In the genomic region with DNA sequence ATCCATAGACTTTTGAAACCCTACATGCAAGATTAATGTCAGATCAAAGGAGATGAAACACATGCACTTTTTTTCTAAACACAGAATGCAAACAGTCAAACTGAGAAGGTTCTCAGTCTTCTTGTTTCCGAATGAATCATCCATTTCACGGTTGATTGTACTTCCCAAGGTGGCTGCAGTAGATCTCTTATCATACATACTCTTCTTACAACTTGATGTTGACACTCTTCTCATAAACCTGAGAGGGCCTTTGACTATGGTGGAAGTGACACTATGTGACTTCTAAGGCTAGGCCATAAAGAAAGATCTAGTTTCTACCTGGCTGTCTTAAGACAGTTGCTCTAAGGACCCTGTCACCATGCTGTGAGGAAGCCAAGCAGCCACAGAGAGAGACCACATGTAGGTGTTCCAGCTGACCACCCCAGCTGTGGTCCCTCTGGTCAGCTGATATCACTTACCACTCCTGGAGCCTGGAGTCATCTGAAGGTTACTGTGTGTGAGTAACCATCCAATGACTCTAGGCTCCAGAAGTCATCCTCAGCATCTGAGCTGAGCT, we compare ENCODE assay signal across 11 cellular contexts.
DNase-seq lines count a peak whose midpoint lies in the region; ATAC-seq and TF ChIP-seq lines count a peak whose summit lies in the region.
"Had no signal": no experiment of that assay in that cellular context is flagged by ENCODE, and none has a peak within 500 bp of the region (broad histone marks: within the 10 kb centered on the region; RNA-seq: fewer than 3 reads in every experiment).

No MANE protein-coding gene starts in this region.

- DNase-seq in SK-N-SH (no peak), glomerular visceral epithelial cell (ENCODE audit: extremely low spot score) (peak; percentile 73), NCI-H524 (lab: John Stamatoyannopoulos, UW) (no peak), upper lobe of left lung (no peak), hippocampal formation (lab: John Stamatoyannopoulos, UW) (no peak)
- DNase-seq: WERI-Rb-1 had no signal

- no peak overlapping the region for H3K4me2 ChIP-seq in SK-N-SH

- CTCF ChIA-PET in SK-N-SH (lab: Yijun Ruan, JAX): no interaction called here

- TF ChIP-seq EP300 in SK-N-SH (IDR thresholded peaks at IDR 0.05; ENCODE audit: borderline replicate concordance in 1 of 2, low read depth in 1 of 2, low read length in 1 of 2): no peak
- no peak for TF ChIP-seq EP300 in upper lobe of left lung (IDR thresholded peaks at IDR 0.05)

- TF ChIP-seq CTCF in SK-N-SH (IDR thresholded peaks at IDR 0.05): no peak
- no peak for TF ChIP-seq CTCF in upper lobe of left lung (IDR thresholded peaks at IDR 0.05)

- no peaks in the 10 kb centered on the region for H3K79me2 ChIP-seq in SK-N-SH (ENCODE audit: insufficient read depth)

- peaks cover 8% of the 10 kb centered on the region for H3F3A ChIP-seq in SK-N-SH (replicated peaks; ENCODE audit: insufficient read depth)

- no peak overlapping the region for H2AFZ ChIP-seq in SK-N-SH (ENCODE audit: low read depth)

- no peaks in the 10 kb centered on the region for H4K20me1 ChIP-seq in SK-N-SH (ENCODE audit: insufficient read depth)

- no peak for TF ChIP-seq POLR2A in upper lobe of left lung (IDR thresholded peaks at IDR 0.05)

- no peak for TF ChIP-seq RAD21 in SK-N-SH (IDR thresholded peaks at IDR 0.05; ENCODE audit: low read length)

- WGBS in SK-N-SH (ENCODE audit: low lambda C conversion rate): 19% methylated on average over 2 of the region's 2 CpGs
- WGBS in upper lobe of left lung, 2 donors: 35 to 80% methylated on average over 2 of the region's 2 CpGs

- POLR2A ChIA-PET in SK-N-SH (lab: Yijun Ruan, JAX): no interaction called here

- H3K9me3 ChIP-seq in SK-N-SH (no peaks in the 10 kb centered on the region), upper lobe of left lung (no peaks in the 10 kb centered on the region)

- H3K27ac ChIP-seq in SK-N-SH (ENCODE audit: low read depth in 2 of 2, low read length in 1 of 2) (no peak overlapping the region), upper lobe of left lung (no peak overlapping the region)
- H3K27ac ChIP-seq: 22Rv1, WERI-Rb-1 had no signal

- no peak overlapping the region for H3K4me3 ChIP-seq in SK-N-SH (ENCODE audit: low read depth in 2 of 2, low read length in 1 of 2)
- no peak overlapping the region for H3K4me3 ChIP-seq in upper lobe of left lung
- H3K4me3 ChIP-seq: lung had no signal

- no peak for ATAC-seq in SK-N-SH treated with all-trans-retinoic acid at 6 μM for 48 hours
- ATAC-seq in GM21515 (IDR thresholded peaks at IDR 0.05; ENCODE audit: unreplicated experiment): peak; percentile 89
- peak; percentile 93 for ATAC-seq in HG03280 (IDR thresholded peaks at IDR 0.05; ENCODE audit: unreplicated experiment)
- no peak for ATAC-seq in upper lobe of left lung (ENCODE audit: low FRiP score in 2 of 2)

- H3K4me1 ChIP-seq in SK-N-SH (ENCODE audit: control insufficient read depth in 1 of 2, insufficient read depth in 2 of 2, low read depth in 1 of 2, low read length in 1 of 2): no peaks in the 10 kb centered on the region
- no peaks in the 10 kb centered on the region for H3K4me1 ChIP-seq in upper lobe of left lung

- H3K9ac ChIP-seq in SK-N-SH: no peak overlapping the region

- H3K27me3 ChIP-seq in SK-N-SH (ENCODE audit: insufficient read depth) (no peaks in the 10 kb centered on the region), upper lobe of left lung (no peaks in the 10 kb centered on the region)

- H3K9me2 ChIP-seq in SK-N-SH: no peaks in the 10 kb centered on the region

- H3K36me3 ChIP-seq in SK-N-SH (replicated peaks in 1 of 2; ENCODE audit: control insufficient read depth in 1 of 2, insufficient read depth in 2 of 2, low read length in 1 of 2) (no peaks in the 10 kb centered on the region), upper lobe of left lung (no peaks in the 10 kb centered on the region)
- H3K36me3 ChIP-seq: WERI-Rb-1 had no signal

TF ChIP-seq in SK-N-SH, 30 proteins besides CTCF, POLR2A, EP300 and RAD21:
- no peak for TF ChIP-seq RXRA (IDR thresholded peaks at IDR 0.05; ENCODE audit: borderline replicate concordance, low read depth)
- no peak for TF ChIP-seq MXI1 (IDR thresholded peaks at IDR 0.05; ENCODE audit: low read depth, low read length)
- no peak for TF ChIP-seq CHD2 (IDR thresholded peaks at IDR 0.05; ENCODE audit: low read length, partially characterized antibody)
- TF ChIP-seq, protein P1, sequence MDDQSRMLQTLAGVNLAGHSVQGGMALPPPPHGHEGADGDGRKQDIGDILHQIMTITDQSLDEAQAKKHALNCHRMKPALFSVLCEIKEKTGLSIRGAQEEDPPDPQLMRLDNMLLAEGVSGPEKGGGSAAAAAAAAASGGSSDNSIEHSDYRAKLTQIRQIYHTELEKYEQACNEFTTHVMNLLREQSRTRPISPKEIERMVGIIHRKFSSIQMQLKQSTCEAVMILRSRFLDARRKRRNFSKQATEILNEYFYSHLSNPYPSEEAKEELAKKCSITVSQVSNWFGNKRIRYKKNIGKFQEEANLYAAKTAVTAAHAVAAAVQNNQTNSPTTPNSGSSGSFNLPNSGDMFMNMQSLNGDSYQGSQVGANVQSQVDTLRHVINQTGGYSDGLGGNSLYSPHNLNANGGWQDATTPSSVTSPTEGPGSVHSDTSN (IDR thresholded peaks at IDR 0.05): 0 out of 2 replicates have a peak, but pooled peaks have one; percentile 9
- TF ChIP-seq FOXM1 (IDR thresholded peaks at IDR 0.05; ENCODE audit: low read depth): no peak

TF ChIP-seq in SK-N-SH treated with all-trans-retinoic acid at 6 μM for 48 hours, 23 proteins besides CTCF, POLR2A, EP300 and RAD21 (continues in another document):
- TF ChIP-seq PPARA (CRISPR knock-in tag; IDR thresholded peaks at IDR 0.05; ENCODE audit: borderline replicate concordance): no peak
- TF ChIP-seq, protein P2, sequence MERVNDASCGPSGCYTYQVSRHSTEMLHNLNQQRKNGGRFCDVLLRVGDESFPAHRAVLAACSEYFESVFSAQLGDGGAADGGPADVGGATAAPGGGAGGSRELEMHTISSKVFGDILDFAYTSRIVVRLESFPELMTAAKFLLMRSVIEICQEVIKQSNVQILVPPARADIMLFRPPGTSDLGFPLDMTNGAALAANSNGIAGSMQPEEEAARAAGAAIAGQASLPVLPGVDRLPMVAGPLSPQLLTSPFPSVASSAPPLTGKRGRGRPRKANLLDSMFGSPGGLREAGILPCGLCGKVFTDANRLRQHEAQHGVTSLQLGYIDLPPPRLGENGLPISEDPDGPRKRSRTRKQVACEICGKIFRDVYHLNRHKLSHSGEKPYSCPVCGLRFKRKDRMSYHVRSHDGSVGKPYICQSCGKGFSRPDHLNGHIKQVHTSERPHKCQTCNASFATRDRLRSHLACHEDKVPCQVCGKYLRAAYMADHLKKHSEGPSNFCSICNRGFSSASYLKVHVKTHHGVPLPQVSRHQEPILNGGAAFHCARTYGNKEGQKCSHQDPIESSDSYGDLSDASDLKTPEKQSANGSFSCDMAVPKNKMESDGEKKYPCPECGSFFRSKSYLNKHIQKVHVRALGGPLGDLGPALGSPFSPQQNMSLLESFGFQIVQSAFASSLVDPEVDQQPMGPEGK (CRISPR knock-in tag; IDR thresholded peaks at IDR 0.05; ENCODE audit: borderline replicate concordance): no peak
- TF ChIP-seq ARNTL (CRISPR knock-in tag; IDR thresholded peaks at IDR 0.05; ENCODE audit: borderline replicate concordance, low read depth): no peak
- no peak for TF ChIP-seq OSR1 (CRISPR knock-in tag; IDR thresholded peaks at IDR 0.05)
- TF ChIP-seq ZFP3 (CRISPR knock-in tag; IDR thresholded peaks at IDR 0.05): no peak
- TF ChIP-seq ZNF565 (CRISPR knock-in tag; conservative IDR thresholded peaks at IDR 0.05; ENCODE audit: low read depth): no peak
- no peak for TF ChIP-seq ISL1 (CRISPR knock-in tag; IDR thresholded peaks at IDR 0.05)
- TF ChIP-seq, protein P3, sequence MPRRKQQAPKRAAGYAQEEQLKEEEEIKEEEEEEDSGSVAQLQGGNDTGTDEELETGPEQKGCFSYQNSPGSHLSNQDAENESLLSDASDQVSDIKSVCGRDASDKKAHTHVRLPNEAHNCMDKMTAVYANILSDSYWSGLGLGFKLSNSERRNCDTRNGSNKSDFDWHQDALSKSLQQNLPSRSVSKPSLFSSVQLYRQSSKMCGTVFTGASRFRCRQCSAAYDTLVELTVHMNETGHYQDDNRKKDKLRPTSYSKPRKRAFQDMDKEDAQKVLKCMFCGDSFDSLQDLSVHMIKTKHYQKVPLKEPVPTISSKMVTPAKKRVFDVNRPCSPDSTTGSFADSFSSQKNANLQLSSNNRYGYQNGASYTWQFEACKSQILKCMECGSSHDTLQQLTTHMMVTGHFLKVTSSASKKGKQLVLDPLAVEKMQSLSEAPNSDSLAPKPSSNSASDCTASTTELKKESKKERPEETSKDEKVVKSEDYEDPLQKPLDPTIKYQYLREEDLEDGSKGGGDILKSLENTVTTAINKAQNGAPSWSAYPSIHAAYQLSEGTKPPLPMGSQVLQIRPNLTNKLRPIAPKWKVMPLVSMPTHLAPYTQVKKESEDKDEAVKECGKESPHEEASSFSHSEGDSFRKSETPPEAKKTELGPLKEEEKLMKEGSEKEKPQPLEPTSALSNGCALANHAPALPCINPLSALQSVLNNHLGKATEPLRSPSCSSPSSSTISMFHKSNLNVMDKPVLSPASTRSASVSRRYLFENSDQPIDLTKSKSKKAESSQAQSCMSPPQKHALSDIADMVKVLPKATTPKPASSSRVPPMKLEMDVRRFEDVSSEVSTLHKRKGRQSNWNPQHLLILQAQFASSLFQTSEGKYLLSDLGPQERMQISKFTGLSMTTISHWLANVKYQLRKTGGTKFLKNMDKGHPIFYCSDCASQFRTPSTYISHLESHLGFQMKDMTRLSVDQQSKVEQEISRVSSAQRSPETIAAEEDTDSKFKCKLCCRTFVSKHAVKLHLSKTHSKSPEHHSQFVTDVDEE (CRISPR knock-in tag; IDR thresholded peaks at IDR 0.05): no peak
- TF ChIP-seq, protein P4, sequence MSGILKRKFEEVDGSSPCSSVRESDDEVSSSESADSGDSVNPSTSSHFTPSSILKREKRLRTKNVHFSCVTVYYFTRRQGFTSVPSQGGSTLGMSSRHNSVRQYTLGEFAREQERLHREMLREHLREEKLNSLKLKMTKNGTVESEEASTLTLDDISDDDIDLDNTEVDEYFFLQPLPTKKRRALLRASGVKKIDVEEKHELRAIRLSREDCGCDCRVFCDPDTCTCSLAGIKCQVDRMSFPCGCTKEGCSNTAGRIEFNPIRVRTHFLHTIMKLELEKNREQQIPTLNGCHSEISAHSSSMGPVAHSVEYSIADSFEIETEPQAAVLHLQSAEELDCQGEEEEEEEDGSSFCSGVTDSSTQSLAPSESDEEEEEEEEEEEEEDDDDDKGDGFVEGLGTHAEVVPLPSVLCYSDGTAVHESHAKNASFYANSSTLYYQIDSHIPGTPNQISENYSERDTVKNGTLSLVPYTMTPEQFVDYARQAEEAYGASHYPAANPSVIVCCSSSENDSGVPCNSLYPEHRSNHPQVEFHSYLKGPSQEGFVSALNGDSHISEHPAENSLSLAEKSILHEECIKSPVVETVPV (CRISPR knock-in tag; IDR thresholded peaks at IDR 0.05): no peak
- no peak for TF ChIP-seq SNAI2 (CRISPR knock-in tag; IDR thresholded peaks at IDR 0.05)

Comparison
In these comparisons a context has a peak if more than half of its experiments do, and no peak if none do; other contexts are left out.
1. ATAC-seq: peak in GM21515 (single experiment) and HG03280 (single experiment); none in SK-N-SH treated with all-trans-retinoic acid at 6 μM for 48 hours (single experiment) and upper lobe of left lung (0 of 2).